ENCODE assay signal across 24 cellular contexts in the genomic region with DNA sequence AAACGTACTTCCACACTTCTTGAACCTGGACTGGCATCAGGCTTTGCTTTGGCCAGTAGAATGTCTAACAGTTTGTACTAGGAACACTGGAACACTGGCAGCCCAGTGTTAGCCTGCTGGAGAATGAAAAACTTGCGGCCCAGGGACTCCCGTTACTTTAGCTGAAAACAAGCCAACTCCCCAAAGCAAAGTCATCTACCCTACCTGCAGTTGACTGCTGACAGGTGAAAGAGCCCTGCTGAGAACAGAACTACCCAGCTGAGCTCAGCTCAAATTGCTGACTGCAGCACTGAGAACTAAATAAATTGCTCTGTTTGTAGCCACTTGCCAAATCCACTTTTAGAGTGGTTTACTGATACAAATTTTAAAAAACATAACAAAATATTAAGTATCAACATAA.
"Had no signal": no experiment of that assay in that cellular context is flagged by ENCODE, and none has a peak within 500 bp of the region (broad histone marks: within the 10 kb centered on the region; RNA-seq: fewer than 3 reads in every experiment).

No MANE protein-coding gene starts in this region.

- DNase-seq: activated CD4-positive, alpha-beta T cell treated with anti-CD3 and anti-CD28 coated beads, Interleukin-2, amount 10 ng/mL, durations not matched to agents 7 days and 5 days; activated CD4-positive, CD25-positive, alpha-beta regulatory T cell treated with anti-CD3 and anti-CD28 coated beads, Interleukin-2, amount 50 U/mL, for 72 hours; activated CD8-positive, alpha-beta T cell treated with anti-CD3 and anti-CD28 coated beads for 36 hours; activated naive CD4-positive, alpha-beta T cell; activated T-cell treated with anti-CD3 and anti-CD28 coated beads, Interleukin-2, amount 50 U/mL, for 48 hours; aorta; body of pancreas; dermis blood vessel endothelial cell; effector CD4-positive, alpha-beta T cell; esophagus squamous epithelium; foreskin melanocyte; islet precursor cell; left ventricle myocardium inferior; right lobe of liver; stimulated activated CD4-positive, alpha-beta T cell treated with anti-CD3 and anti-CD28 coated beads, Interleukin-4, amount 100 ng/mL, for 1 hour; stimulated activated naive CD8-positive, alpha-beta T cell treated with anti-CD3 and anti-CD28 coated beads, Interleukin-15, Interleukin-2, amounts not matched to agents 100 U/mL and 50 U/mL, for 24 hours; T-helper 17 cell; T1000; testis; transverse colon; WERI-Rb-1 had no signal

- H3K36me3 ChIP-seq: esophagus squamous epithelium, left ventricle myocardium inferior, right lobe of liver, transverse colon, WERI-Rb-1 had no signal

- H3K27me3 ChIP-seq: body of pancreas, esophagus squamous epithelium, right lobe of liver, testis, transverse colon had no signal

- ATAC-seq: activated CD8-positive, alpha-beta T cell treated with anti-CD3 and anti-CD28 coated beads for 36 hours; activated naive CD4-positive, alpha-beta T cell treated with anti-CD3 and anti-CD28 coated beads, Interleukin-2, amount 50 U/mL, for 72 hours; body of pancreas; right lobe of liver; stimulated activated naive CD8-positive, alpha-beta T cell treated with anti-CD3 and anti-CD28 coated beads, Interleukin-15, Interleukin-2, amounts not matched to agents 100 U/mL and 50 U/mL, for 24 hours; T-helper 17 cell had no signal

- H3K4me1 ChIP-seq: body of pancreas, esophagus squamous epithelium, left ventricle myocardium inferior, testis, transverse colon had no signal

- H3K27ac ChIP-seq: body of pancreas, epithelial cell of prostate, esophagus squamous epithelium, left ventricle myocardium inferior, right lobe of liver, testis, transverse colon, WERI-Rb-1 had no signal

- H3K4me3 ChIP-seq: body of pancreas, esophagus squamous epithelium, left ventricle myocardium inferior, lung, right lobe of liver, testis, transverse colon had no signal

- H3K9me3 ChIP-seq: body of pancreas, esophagus squamous epithelium, left ventricle myocardium inferior, right lobe of liver, testis, transverse colon had no signal
